11 cellular contexts compared by ENCODE assay signal in the genomic region with DNA sequence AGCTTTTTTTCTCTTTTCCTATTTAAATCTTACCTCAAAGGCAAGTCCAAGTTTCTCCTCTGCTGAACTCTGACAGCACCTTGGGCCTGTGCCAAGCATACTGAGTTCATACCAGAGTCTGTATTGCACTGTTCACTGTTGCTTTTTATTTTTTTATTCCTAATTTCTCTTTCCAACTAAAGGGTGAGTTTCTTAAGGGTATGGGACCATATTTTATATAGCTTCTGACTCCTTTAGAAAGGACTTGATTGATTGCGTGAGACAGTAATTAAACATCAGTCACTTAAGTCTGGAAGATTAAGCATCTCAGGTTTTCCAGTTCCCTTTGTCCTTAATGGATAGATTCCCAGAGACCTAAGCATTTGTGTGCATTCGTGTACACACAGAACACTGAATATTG.
A peak's percentile ranks its signal among the peaks of the same experiment; 100 is the strongest.
DNase-seq lines count a peak whose midpoint lies in the region; ATAC-seq, FAIRE-seq and TF ChIP-seq lines count a peak whose summit lies in the region.
"Had no signal": no experiment of that assay in that cellular context is flagged by ENCODE, and none has a peak within 500 bp of the region (broad histone marks: within the 10 kb centered on the region; RNA-seq: fewer than 3 reads in every experiment).

No MANE protein-coding gene starts in this region.

- POLR2A ChIA-PET in RWPE1 (lab: Yijun Ruan, JAX; ENCODE audit: low non-redundant PET), result no interaction called here

- H3K27me3 ChIP-seq in psoas muscle (ENCODE audit: insufficient read depth in 3 of 3, low read length in 2 of 3), result no peaks in the 10 kb centered on the region

- intact Hi-C loops in psoas muscle (cut with DNase I), result no loop called here

- H3K4me3 ChIP-seq in SK-N-MC (peak overlapping the region; percentile 68), psoas muscle (peak overlapping the region; percentile 35)

- H3K36me3 ChIP-seq in SK-N-MC (ENCODE audit: insufficient read depth, low read length) (0 out of 2 replicates have a peak, but pooled peaks cover 1% of the 10 kb centered on the region), psoas muscle (ENCODE audit: insufficient read depth in 1 of 2, low read depth in 1 of 2) (no peaks in the 10 kb centered on the region)

- peaks cover 14% of the 10 kb centered on the region for H3K4me1 ChIP-seq in psoas muscle

- no peaks in the 10 kb centered on the region for H3K9me3 ChIP-seq in SK-N-MC (ENCODE audit: low read depth, low read length)
- no peaks in the 10 kb centered on the region for H3K9me3 ChIP-seq in psoas muscle

- TF ChIP-seq CTCF in glutamatergic neuron (IDR thresholded peaks at IDR 0.05; ENCODE audit: partially characterized antibody, unreplicated experiment) (no peak), psoas muscle (IDR thresholded peaks at IDR 0.05) (no peak), RWPE1 (conservative IDR thresholded peaks at IDR 0.05; ENCODE audit: low read depth) (no peak)

- ATAC-seq in psoas muscle (peak in 1 of 4 donors; percentile 59), HG03457 (IDR thresholded peaks at IDR 0.05; ENCODE audit: unreplicated experiment) (no peak)

- no peaks in the 10 kb centered on the region for H3K9me3 Mint-ChIP-seq in glutamatergic neuron (ENCODE audit: unreplicated experiment)

- CTCF ChIA-PET in RWPE1 (lab: Yijun Ruan, JAX), result no interaction called here

- H3K4me1 Mint-ChIP-seq in glutamatergic neuron (ENCODE audit: low read depth, unreplicated experiment), result peaks cover 30% of the 10 kb centered on the region

- FAIRE-seq in GM19239 (lab: Jason Lieb, UNC), result no peak
- FAIRE-seq: islet of Langerhans had no signal

- no peaks in the 10 kb centered on the region for H3K27me3 Mint-ChIP-seq in glutamatergic neuron (ENCODE audit: unreplicated experiment)

- H3K36me3 Mint-ChIP-seq in glutamatergic neuron (ENCODE audit: unreplicated experiment), result no peaks in the 10 kb centered on the region

- peak overlapping the region; percentile 93 for H3K27ac ChIP-seq in SK-N-MC
- H3K27ac ChIP-seq in psoas muscle, result peak overlapping the region; percentile 5
- no peak overlapping the region for H3K27ac ChIP-seq in RWPE1

- 54 to 62% (median 55%) methylated on average over 2 of the region's 2 CpGs for WGBS in psoas muscle, 3 donors

- H3K9ac ChIP-seq in SK-N-MC (ENCODE audit: insufficient read length), result peak overlapping the region; percentile 55

- no peak overlapping the region for H3K27ac Mint-ChIP-seq in glutamatergic neuron (ENCODE audit: unreplicated experiment)

- peak overlapping the region; percentile 35 for H3K4me3 Mint-ChIP-seq in glutamatergic neuron (ENCODE audit: unreplicated experiment)

- DNase-seq in EH (ENCODE audit: low read depth), result peak; percentile 67
- DNase-seq in SK-N-MC (ENCODE audit: low read depth, low spot score), result no peak
- DNase-seq in glutamatergic neuron, result no peak
- peak; percentile 62 to 78 for DNase-seq in psoas muscle
- no peak for DNase-seq in NCI-H526 treated with DMSO at 0.1 percent for 48 hours (lab: John Stamatoyannopoulos, UW)
- no peak for DNase-seq in RWPE1 (ENCODE audit: low spot score)
- DNase-seq in GM19239 (ENCODE audit: insufficient read length, low spot score), result no peak
- DNase-seq: activated CD8-positive, alpha-beta memory T cell treated with anti-CD3 and anti-CD28 coated beads, Interleukin-2, amount 50 U/mL, for 48 hours; NCI-H446 treated with DMSO at 0.1 percent for 48 hours had no signal

Comparison
In these comparisons a context has a peak if more than half of its experiments do, and no peak if none do; other contexts are left out.
1. DNase-seq: peak in EH (single experiment) and psoas muscle (2 of 2); none in SK-N-MC (single experiment), glutamatergic neuron (single experiment), NCI-H526 treated with DMSO at 0.1 percent for 48 hours (single experiment), RWPE1 (single experiment) and GM19239 (single experiment).